Comparison of ENCODE assay signal across 18 cellular contexts in the genomic region with DNA sequence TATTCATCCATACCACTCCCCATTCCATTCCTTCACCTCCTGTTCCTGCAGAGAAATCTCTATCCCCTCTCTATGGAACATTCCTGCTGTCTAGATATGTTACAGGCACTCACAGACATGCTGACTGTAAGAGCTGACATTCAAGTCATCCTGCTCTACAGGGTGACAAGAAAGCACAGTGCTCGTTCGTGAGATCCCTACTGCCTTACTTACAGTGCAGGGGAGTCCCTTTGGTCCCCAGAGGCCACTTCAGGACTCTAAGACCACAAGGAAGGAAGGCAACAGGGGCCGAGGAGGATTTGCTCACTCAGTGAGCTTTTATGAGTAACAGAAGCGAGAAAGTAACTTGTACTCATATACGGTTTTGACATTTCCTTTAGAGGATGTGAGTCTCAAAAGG.
DNase-seq lines count a peak whose midpoint lies in the region; ATAC-seq lines count a peak whose summit lies in the region.
"Had no signal": no experiment of that assay in that cellular context is flagged by ENCODE, and none has a peak within 500 bp of the region (broad histone marks: within the 10 kb centered on the region; RNA-seq: fewer than 3 reads in every experiment).

No MANE protein-coding gene starts in this region.

- no peak overlapping the region for H3K27ac Mint-ChIP-seq in activated naive CD4-positive, alpha-beta T cell treated with anti-CD3 and anti-CD28 coated beads, Interleukin-2, amount 50 U/mL, for 72 hours
- H3K27ac Mint-ChIP-seq: activated CD4-positive, alpha-beta T cell treated with anti-CD3 and anti-CD28 coated beads, Interleukin-2, amount 10 ng/mL, durations not matched to agents 7 days and 5 days; activated T-helper 2 cell treated with anti-CD3 and anti-CD28 coated beads, Interferon-gamma antibody, Interleukin-2, Interleukin-4, amounts not matched to agents 10 μg/mL and 5 μg/mL and 100 μg/mL, durations not matched to agents 14 hours and 24 hours and 36 hours; CD8-positive, alpha-beta T cell; natural killer cell had no signal

- no peaks in the 10 kb centered on the region for H3K36me3 ChIP-seq in H7 (replicated peaks; ENCODE audit: control insufficient read depth, insufficient read depth, low read length)
- H3K36me3 ChIP-seq: Peyer's patch, thoracic aorta had no signal

- no peak overlapping the region for H3K4me3 Mint-ChIP-seq in activated T-cell treated with anti-CD3 and anti-CD28 coated beads, Interleukin-2, amount 50 U/mL, for 4 hours
- H3K4me3 Mint-ChIP-seq: activated CD4-positive, alpha-beta T cell treated with anti-CD3 and anti-CD28 coated beads, Interleukin-2, amount 10 ng/mL, durations not matched to agents 7 days and 5 days; CD8-positive, alpha-beta T cell; natural killer cell had no signal

- peaks cover 2% of the 10 kb centered on the region for H3K27me3 Mint-ChIP-seq in activated T-cell treated with anti-CD3 and anti-CD28 coated beads, Interleukin-2, amount 50 U/mL, for 4 hours (ENCODE audit: low read depth)

- no peaks in the 10 kb centered on the region for H3K36me3 Mint-ChIP-seq in activated naive CD4-positive, alpha-beta T cell treated with anti-CD3 and anti-CD28 coated beads, Interleukin-2, amount 50 U/mL, for 72 hours
- no peaks in the 10 kb centered on the region for H3K36me3 Mint-ChIP-seq in activated T-cell treated with anti-CD3 and anti-CD28 coated beads, Interleukin-2, amount 50 U/mL, for 4 hours (ENCODE audit: insufficient read depth)
- H3K36me3 Mint-ChIP-seq: CD8-positive, alpha-beta T cell; natural killer cell had no signal

- H3K4me1 Mint-ChIP-seq in activated T-cell treated with anti-CD3 and anti-CD28 coated beads, Interleukin-2, amount 50 U/mL, for 4 hours (ENCODE audit: low read depth): no peaks in the 10 kb centered on the region
- H3K4me1 Mint-ChIP-seq: activated CD4-positive, alpha-beta T cell treated with anti-CD3 and anti-CD28 coated beads, Interleukin-2, amount 10 ng/mL, durations not matched to agents 7 days and 5 days; natural killer cell had no signal

- ATAC-seq in GM19324 (IDR thresholded peaks at IDR 0.05; ENCODE audit: low FRiP score, unreplicated experiment) (peak; percentile 53), HG02571 (IDR thresholded peaks at IDR 0.05; ENCODE audit: unreplicated experiment) (peak; percentile 95), HG03175 (IDR thresholded peaks at IDR 0.05; ENCODE audit: unreplicated experiment) (peak; percentile 84)
- no peak for ATAC-seq in activated naive CD4-positive, alpha-beta T cell treated with anti-CD3 and anti-CD28 coated beads, Interleukin-2, amount 50 U/mL, for 72 hours
- no peak for ATAC-seq in activated T-cell treated with anti-CD3 and anti-CD28 coated beads, Interleukin-2, amount 50 U/mL, for 4 hours
- ATAC-seq: CD8-positive, alpha-beta T cell; left lobe of liver; natural killer cell had no signal

- no peak overlapping the region for H3K4me3 ChIP-seq in H7 (ENCODE audit: insufficient read depth, low read depth, low read length)
- H3K4me3 ChIP-seq: Peyer's patch, thoracic aorta had no signal

- H3K9me3 Mint-ChIP-seq in activated naive CD4-positive, alpha-beta T cell treated with anti-CD3 and anti-CD28 coated beads, Interleukin-2, amount 50 U/mL, for 72 hours: no peaks in the 10 kb centered on the region
- no peaks in the 10 kb centered on the region for H3K9me3 Mint-ChIP-seq in activated T-cell treated with anti-CD3 and anti-CD28 coated beads, Interleukin-2, amount 50 U/mL, for 4 hours
- H3K9me3 Mint-ChIP-seq: activated CD4-positive, alpha-beta T cell treated with anti-CD3 and anti-CD28 coated beads, Interleukin-2, amount 10 ng/mL, durations not matched to agents 7 days and 5 days; activated T-helper 2 cell treated with anti-CD3 and anti-CD28 coated beads, Interferon-gamma antibody, Interleukin-2, Interleukin-4, amounts not matched to agents 10 μg/mL and 5 μg/mL and 100 μg/mL, durations not matched to agents 14 hours and 24 hours and 36 hours; CD8-positive, alpha-beta T cell; natural killer cell had no signal

- no peak for DNase-seq in H7
- DNase-seq in HK-2 (ENCODE audit: unreplicated experiment): no peak
- no peak for DNase-seq in activated naive CD4-positive, alpha-beta T cell treated with anti-CD3 and anti-CD28 coated beads, Interleukin-2, amount 50 U/mL, for 72 hours (ENCODE audit: low spot score in 2 of 2)
- no peak for DNase-seq in activated T-cell treated with anti-CD3 and anti-CD28 coated beads, Interleukin-2, amount 50 U/mL, for 4 hours
- DNase-seq: activated CD4-positive, alpha-beta T cell treated with anti-CD3 and anti-CD28 coated beads, Interleukin-2, amount 10 ng/mL, durations not matched to agents 7 days and 5 days; CD8-positive, alpha-beta T cell; GF-D8; head of caudate nucleus; MM.1S; natural killer cell; NCI-H2227 treated with DMSO at 0.1 percent for 48 hours; Peyer's patch had no signal

- no peaks in the 10 kb centered on the region for H3K27me3 ChIP-seq in H7 (ENCODE audit: control insufficient read depth, insufficient read depth, low read length)
- H3K27me3 ChIP-seq: Peyer's patch had no signal

Comparison
In these comparisons a context has a peak if more than half of its experiments do, and no peak if none do; other contexts are left out.
1. ATAC-seq: peak in GM19324 (single experiment), HG02571 (single experiment) and HG03175 (single experiment); none in activated naive CD4-positive, alpha-beta T cell treated with anti-CD3 and anti-CD28 coated beads, Interleukin-2, amount 50 U/mL, for 72 hours (0 of 2) and activated T-cell treated with anti-CD3 and anti-CD28 coated beads, Interleukin-2, amount 50 U/mL, for 4 hours (0 of 2).